24 cellular contexts compared by ENCODE assay signal in genomic region chr9:95458666-95459065, GRCh38. TPM values are rescaled to one million over a fixed set of nuclear protein-coding genes. Genes with fewer than 3 reads are reported as not detected.
DNase-seq lines count a peak whose midpoint lies in the region; ATAC-seq and TF ChIP-seq lines count a peak whose summit lies in the region.
"Had no signal": no experiment of that assay in that cellular context is flagged by ENCODE, and none has a peak within 500 bp of the region (broad histone marks: within the 10 kb centered on the region; RNA-seq: fewer than 3 reads in every experiment).

No MANE protein-coding gene starts in this region.

- H3K4me1 ChIP-seq in SK-N-SH (ENCODE audit: control insufficient read depth in 1 of 2, insufficient read depth in 2 of 2, low read depth in 1 of 2, low read length in 1 of 2) (peaks cover 13 to 56% of the 10 kb centered on the region in 2 experiments; a peak in 3 of 4 replicates), stomach smooth muscle (ENCODE audit: control insufficient read depth, insufficient read depth, low read length) (peaks cover 47% of the 10 kb centered on the region)
- H3K4me1 ChIP-seq: ascending aorta had no signal

- H3K4me1 Mint-ChIP-seq in glutamatergic neuron (ENCODE audit: low read depth, unreplicated experiment) = peaks cover 46% of the 10 kb centered on the region

- no peak for ATAC-seq in GM19328 (IDR thresholded peaks at IDR 0.05; ENCODE audit: unreplicated experiment)
- ATAC-seq: activated T-helper 17 cell treated with anti-CD3 and anti-CD28 coated beads, Interleukin-2, amount 50 U/mL, for 72 hours; K562; left colon; stimulated activated effector memory CD8-positive, alpha-beta T cell treated with anti-CD3 and anti-CD28 coated beads, Interleukin-12 subunit alpha, Interleukin-12 subunit beta, amount 100 ng/mL, for 72 hours had no signal

- H3K36me3 ChIP-seq in SK-N-SH (replicated peaks in 1 of 2; ENCODE audit: control insufficient read depth in 1 of 2, insufficient read depth in 2 of 2, low read length in 1 of 2) (peaks cover 10 to 51% of the 10 kb centered on the region in 2 experiments), stomach smooth muscle (ENCODE audit: control insufficient read depth in 2 of 2, insufficient read depth in 2 of 2, low read length in 2 of 2) (peaks cover 7 to 31% of the 10 kb centered on the region in 2 donors)

- TF ChIP-seq EP300 in SK-N-SH (IDR thresholded peaks at IDR 0.05; ENCODE audit: borderline replicate concordance in 1 of 2, low read depth in 1 of 2, low read length in 1 of 2) = peak in 1 of 2 experiments; percentile 94; a peak in 2 of 4 replicates

- POLR2A ChIA-PET in SK-N-SH (lab: Yijun Ruan, JAX) = interaction anchor here (1.1 to 1.2 kb wide), 2 partner anchors 35 to 50 kb away, joined by 4 to 7 read pairs; no protein-coding TSS in a partner anchor

- peak; percentile 39 for TF ChIP-seq RAD21 in SK-N-SH (IDR thresholded peaks at IDR 0.05; ENCODE audit: low read length)

- WGBS in SK-N-SH (ENCODE audit: low lambda C conversion rate) = 48% methylated on average over 6 of the region's 6 CpGs

- DNase-seq in NCI-H1105 (lab: John Stamatoyannopoulos, UW) = peak; percentile 58
- peak; percentile 83 for DNase-seq in SK-N-SH
- DNase-seq in glutamatergic neuron = no peak
- no peak for DNase-seq in SKM-1 (lab: John Stamatoyannopoulos, UW; ENCODE audit: unreplicated experiment)
- no peak for DNase-seq in NCI-H345 (lab: John Stamatoyannopoulos, UW)
- DNase-seq: activated B cell treated with CpG ODN at 0.5 μM for 24 hours; activated CD4-positive, alpha-beta T cell treated with anti-CD3 and anti-CD28 coated beads, Interleukin-2, amount 50 U/mL, for 48 hours; activated CD8-positive, alpha-beta memory T cell treated with anti-CD3 and anti-CD28 coated beads, Interleukin-2, amount 50 U/mL, for 4 hours; CD4-positive, CD25-positive, alpha-beta regulatory T cell; dorsolateral prefrontal cortex; head of caudate nucleus; left colon; naive B cell; NCI-H146; NCI-H510A treated with DMSO at 0.1 percent for 48 hours had no signal

- H3K27ac ChIP-seq in SK-N-SH (ENCODE audit: low read depth in 2 of 2, low read length in 1 of 2) (peak overlapping the region in 1 of 2 experiments; percentile 82; a peak in 2 of 4 replicates), stomach smooth muscle (ENCODE audit: low read length) (peak overlapping the region; percentile 53)
- H3K27ac ChIP-seq: ascending aorta, thoracic aorta had no signal

- no peaks in the 10 kb centered on the region for H3K9me3 ChIP-seq in SK-N-SH
- H3K9me3 ChIP-seq in stomach smooth muscle (ENCODE audit: control insufficient read depth in 2 of 2, low read length in 2 of 2) = no peaks in the 10 kb centered on the region
- H3K9me3 ChIP-seq: ascending aorta, thoracic aorta had no signal

- TF ChIP-seq CTCF in SK-N-SH (IDR thresholded peaks at IDR 0.05) (no peak), glutamatergic neuron (IDR thresholded peaks at IDR 0.05; ENCODE audit: partially characterized antibody, unreplicated experiment) (no peak)

- no peaks in the 10 kb centered on the region for H3K79me2 ChIP-seq in SK-N-SH (ENCODE audit: insufficient read depth)

- H3K27me3 Mint-ChIP-seq in glutamatergic neuron (ENCODE audit: unreplicated experiment) = peaks cover 16% of the 10 kb centered on the region
- H3K27me3 Mint-ChIP-seq: activated naive CD4-positive, alpha-beta T cell treated with anti-CD3 and anti-CD28 coated beads, Interleukin-2, amount 50 U/mL, for 24 hours; activated T-helper 17 cell treated with anti-CD3 and anti-CD28 coated beads, Interleukin-2, amount 50 U/mL, for 72 hours; central memory CD8-positive, alpha-beta T cell had no signal

- no peaks in the 10 kb centered on the region for H4K20me1 ChIP-seq in SK-N-SH (ENCODE audit: insufficient read depth)

- peak overlapping the region; percentile 23 for H3K27ac Mint-ChIP-seq in glutamatergic neuron (ENCODE audit: unreplicated experiment)
- H3K27ac Mint-ChIP-seq: activated B cell treated with CpG ODN at 0.5 μM for 24 hours; activated naive CD4-positive, alpha-beta T cell treated with anti-CD3 and anti-CD28 coated beads, Interleukin-2, amount 50 U/mL, for 24 hours; activated T-helper 17 cell treated with anti-CD3 and anti-CD28 coated beads, Interleukin-2, amount 50 U/mL, for 72 hours; CD4-positive, CD25-positive, alpha-beta regulatory T cell; naive B cell had no signal

- H3F3A ChIP-seq in SK-N-SH (replicated peaks; ENCODE audit: insufficient read depth) = peaks cover 9% of the 10 kb centered on the region

- H3K9ac ChIP-seq in SK-N-SH (no peak overlapping the region), stomach smooth muscle (ENCODE audit: low read length in 2 of 2) (no peak overlapping the region)

- no peak overlapping the region; a peak in 1 of 4 replicates for H3K4me3 ChIP-seq in SK-N-SH (ENCODE audit: low read depth in 2 of 2, low read length in 1 of 2)
- peak overlapping the region; percentile 47 to 62 for H3K4me3 ChIP-seq in stomach smooth muscle (ENCODE audit: low read length in 2 of 2)
- H3K4me3 ChIP-seq: ascending aorta, dorsolateral prefrontal cortex, K562, thoracic aorta had no signal

- CTCF ChIA-PET in SK-N-SH (lab: Yijun Ruan, JAX) = interaction anchor here (1.3 kb wide), 1 partner anchor 41 kb away, joined by 4 read pairs; no protein-coding TSS in a partner anchor

- H3K36me3 Mint-ChIP-seq in glutamatergic neuron (ENCODE audit: unreplicated experiment) = peaks cover 14% of the 10 kb centered on the region

- H2AFZ ChIP-seq in SK-N-SH (ENCODE audit: low read depth) = no peak overlapping the region

- no peaks in the 10 kb centered on the region for H3K9me2 ChIP-seq in SK-N-SH

- H3K4me2 ChIP-seq in SK-N-SH = no peak overlapping the region

- no peak overlapping the region for H3K4me3 Mint-ChIP-seq in glutamatergic neuron (ENCODE audit: unreplicated experiment)
- H3K4me3 Mint-ChIP-seq: activated B cell treated with CpG ODN at 0.5 μM for 24 hours; activated naive CD4-positive, alpha-beta T cell treated with anti-CD3 and anti-CD28 coated beads, Interleukin-2, amount 50 U/mL, for 24 hours; activated T-helper 17 cell treated with anti-CD3 and anti-CD28 coated beads, Interleukin-2, amount 50 U/mL, for 72 hours; CD4-positive, CD25-positive, alpha-beta regulatory T cell; central memory CD8-positive, alpha-beta T cell; naive B cell; stimulated activated effector memory CD8-positive, alpha-beta T cell treated with anti-CD3 and anti-CD28 coated beads, Interleukin-12 subunit alpha, Interleukin-12 subunit beta, amount 100 ng/mL, for 72 hours had no signal

- peaks cover 14% of the 10 kb centered on the region for H3K9me3 Mint-ChIP-seq in glutamatergic neuron (ENCODE audit: unreplicated experiment)
- H3K9me3 Mint-ChIP-seq: activated B cell treated with CpG ODN at 0.5 μM for 24 hours; activated naive CD4-positive, alpha-beta T cell treated with anti-CD3 and anti-CD28 coated beads, Interleukin-2, amount 50 U/mL, for 24 hours; activated T-helper 17 cell treated with anti-CD3 and anti-CD28 coated beads, Interleukin-2, amount 50 U/mL, for 72 hours; CD4-positive, CD25-positive, alpha-beta regulatory T cell; central memory CD8-positive, alpha-beta T cell; naive B cell; stimulated activated effector memory CD8-positive, alpha-beta T cell treated with anti-CD3 and anti-CD28 coated beads, Interleukin-12 subunit alpha, Interleukin-12 subunit beta, amount 100 ng/mL, for 72 hours had no signal

- H3K27me3 ChIP-seq in SK-N-SH (ENCODE audit: insufficient read depth) (no peaks in the 10 kb centered on the region), stomach smooth muscle (ENCODE audit: control insufficient read depth in 1 of 2, insufficient read depth in 2 of 2, low read length in 2 of 2) (no peaks in the 10 kb centered on the region)
- H3K27me3 ChIP-seq: ascending aorta, dorsolateral prefrontal cortex had no signal

TF ChIP-seq in SK-N-SH, 30 proteins besides CTCF, POLR2A, EP300 and RAD21 (continues in another document):
- peak; percentile 78 for TF ChIP-seq GATA2 (CRISPR knock-in tag; IDR thresholded peaks at IDR 0.05)
- peak; percentile 94 for TF ChIP-seq RCOR1 (IDR thresholded peaks at IDR 0.05; ENCODE audit: low read length)
- peak; percentile 81 for TF ChIP-seq FOXJ3 (CRISPR knock-in tag; IDR thresholded peaks at IDR 0.05)
- TF ChIP-seq TCF12 (IDR thresholded peaks at IDR 0.05) = peak; percentile 35; the same call in 1 of the 2 replicates
- no peak for TF ChIP-seq USF1 (IDR thresholded peaks at IDR 0.05; ENCODE audit: borderline replicate concordance, low read depth)
- peak; percentile 41; the same call in 1 of the 2 replicates for TF ChIP-seq NFIC (IDR thresholded peaks at IDR 0.05; ENCODE audit: borderline replicate concordance)
- TF ChIP-seq TEAD4 (IDR thresholded peaks at IDR 0.05; ENCODE audit: borderline replicate concordance, insufficient read depth) = no peak
- TF ChIP-seq USF2 (IDR thresholded peaks at IDR 0.05; ENCODE audit: borderline replicate concordance, low read depth, low read length) = no peak
- no peak for TF ChIP-seq FOXM1 (IDR thresholded peaks at IDR 0.05; ENCODE audit: low read depth)
- no peak for TF ChIP-seq RFX5 (IDR thresholded peaks at IDR 0.05; ENCODE audit: low read length)
- peak; percentile 39; the same call in 1 of the 2 replicates for TF ChIP-seq POLR2AphosphoS5 (IDR thresholded peaks at IDR 0.05; ENCODE audit: low read depth, low read length)

RNA-seq across cellular contexts. Expression of gene PTCH1, which starts 58.1 kb away (rescaled TPM):
- 1.7 and 3.3 TPM in 2 replicates for polyA plus RNA-seq in SK-N-SH (2012; rRNA removed)
- polyA plus RNA-seq in SK-N-SH (2012; cell fraction: cytosol; rRNA removed) = 2.2 and 2.4 TPM in 2 replicates
- 6.2 and 7.2 TPM in 2 replicates for polyA plus RNA-seq in SK-N-SH (2012; cell fraction: nucleus; rRNA removed)
- total RNA-seq in glutamatergic neuron (ENCODE audit: unreplicated experiment) = 104 TPM

Comparison
In these comparisons a context has a peak if more than half of its experiments do, and no peak if none do; other contexts are left out.
1. DNase-seq: peak in NCI-H1105 (single experiment) and SK-N-SH (single experiment); none in glutamatergic neuron (single experiment), SKM-1 (single experiment) and NCI-H345 (single experiment).
2. H3K4me3 ChIP-seq: peak in stomach smooth muscle (2 of 2); none in SK-N-SH (0 of 2).